In the genomic region with DNA sequence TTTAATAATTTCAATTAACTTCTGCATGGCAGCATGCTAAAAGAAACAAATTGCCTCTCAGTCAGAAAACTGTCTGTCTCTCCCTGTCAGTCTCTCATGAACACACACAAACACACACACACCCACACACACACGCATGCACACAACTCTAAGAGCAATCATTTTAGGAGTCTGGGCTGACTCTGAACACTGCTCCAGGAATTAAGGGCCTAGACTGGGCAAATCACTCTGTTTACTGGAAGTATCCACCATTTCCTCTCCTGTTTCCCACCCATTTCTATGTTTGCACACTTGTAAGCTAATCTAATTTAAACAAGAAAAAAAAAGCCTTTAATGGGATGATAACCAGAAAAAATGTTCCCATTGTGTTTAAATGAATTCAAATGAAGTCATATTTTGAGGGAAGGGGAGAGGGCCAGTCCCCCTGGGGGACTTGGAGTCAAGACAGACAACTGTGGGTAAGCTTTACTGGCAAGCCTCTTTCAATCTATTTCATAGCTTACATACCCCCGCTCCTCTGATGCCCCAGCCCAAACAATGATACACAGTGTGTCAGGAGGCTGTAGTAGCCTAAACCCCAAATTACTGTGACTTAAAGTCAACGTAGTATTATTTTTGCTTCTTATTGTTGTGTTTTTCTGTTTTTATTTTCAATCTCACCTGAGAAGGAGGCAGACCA, we compare ENCODE assay signal across 19 cellular contexts.
"Had no signal": no experiment of that assay in that cellular context is flagged by ENCODE, and none has a peak within 500 bp of the region (broad histone marks: within the 10 kb centered on the region; RNA-seq: fewer than 3 reads in every experiment).

No MANE protein-coding gene starts in this region.

- H3K36me3 Mint-ChIP-seq: activated naive CD4-positive, alpha-beta T cell treated with anti-CD3 and anti-CD28 coated beads, Interleukin-2, amount 10 ng/mL, durations not matched to agents 7 days and 5 days; naive B cell had no signal

- H3K27me3 Mint-ChIP-seq: activated CD4-positive, alpha-beta memory T cell treated with anti-CD3 and anti-CD28 coated beads, Interleukin-2, amount 10 ng/mL, durations not matched to agents 7 days and 5 days; activated CD4-positive, alpha-beta T cell treated with anti-CD3 and anti-CD28 coated beads, Interleukin-2, amount 10 ng/mL, durations not matched to agents 24 days and 14 days; activated naive CD4-positive, alpha-beta T cell treated with anti-CD3 and anti-CD28 coated beads, Interleukin-2, amount 10 ng/mL, durations not matched to agents 7 days and 5 days; stimulated activated naive CD8-positive, alpha-beta T cell treated with anti-CD3 and anti-CD28 coated beads, Interleukin-15, amount 100 ng/mL, for 72 hours had no signal

- H3K27me3 ChIP-seq: esophagus muscularis mucosa, gastrocnemius medialis, ovary, tibial artery, uterus had no signal

- H3K36me3 ChIP-seq: esophagus muscularis mucosa, gastrocnemius medialis, ovary, tibial artery, uterus had no signal

- H3K4me3 ChIP-seq: coronary artery, esophagus muscularis mucosa, gastrocnemius medialis, ovary, tibial artery, uterus had no signal

- H3K9me3 ChIP-seq: esophagus muscularis mucosa, gastrocnemius medialis, ovary, tibial artery, uterus had no signal

- H3K27ac Mint-ChIP-seq: activated CD4-positive, alpha-beta memory T cell treated with anti-CD3 and anti-CD28 coated beads, Interleukin-2, amount 10 ng/mL, durations not matched to agents 7 days and 5 days; activated CD4-positive, alpha-beta T cell treated with anti-CD3 and anti-CD28 coated beads, Interleukin-2, amount 10 ng/mL, durations not matched to agents 24 days and 14 days; activated naive CD4-positive, alpha-beta T cell treated with anti-CD3 and anti-CD28 coated beads, Interleukin-2, amount 10 ng/mL, durations not matched to agents 7 days and 5 days; stimulated activated naive CD8-positive, alpha-beta T cell treated with anti-CD3 and anti-CD28 coated beads, Interleukin-15, amount 100 ng/mL, for 72 hours had no signal

- H3K27ac ChIP-seq: coronary artery, esophagus muscularis mucosa, gastrocnemius medialis, ovary, tibial artery, uterus had no signal

- ATAC-seq: gastrocnemius medialis; left ventricle myocardium superior; stimulated activated naive CD8-positive, alpha-beta T cell treated with anti-CD3 and anti-CD28 coated beads, Interleukin-15, amount 100 ng/mL, for 72 hours had no signal

- H3K4me1 Mint-ChIP-seq: activated CD4-positive, alpha-beta memory T cell treated with anti-CD3 and anti-CD28 coated beads, Interleukin-2, amount 10 ng/mL, durations not matched to agents 7 days and 5 days; activated CD4-positive, alpha-beta T cell treated with anti-CD3 and anti-CD28 coated beads, Interleukin-2, amount 10 ng/mL, durations not matched to agents 24 days and 14 days; activated naive CD4-positive, alpha-beta T cell treated with anti-CD3 and anti-CD28 coated beads, Interleukin-2, amount 10 ng/mL, durations not matched to agents 7 days and 5 days; naive B cell; stimulated activated naive CD8-positive, alpha-beta T cell treated with anti-CD3 and anti-CD28 coated beads, Interleukin-15, amount 100 ng/mL, for 72 hours had no signal

- H3K4me1 ChIP-seq: esophagus muscularis mucosa, gastrocnemius medialis, tibial artery, uterus had no signal

- H3K4me3 Mint-ChIP-seq: activated CD4-positive, alpha-beta memory T cell treated with anti-CD3 and anti-CD28 coated beads, Interleukin-2, amount 10 ng/mL, durations not matched to agents 7 days and 5 days; activated CD4-positive, alpha-beta T cell treated with anti-CD3 and anti-CD28 coated beads, Interleukin-2, amount 10 ng/mL, durations not matched to agents 24 days and 14 days; activated naive CD4-positive, alpha-beta T cell treated with anti-CD3 and anti-CD28 coated beads, Interleukin-2, amount 10 ng/mL, durations not matched to agents 7 days and 5 days; naive B cell; stimulated activated naive CD8-positive, alpha-beta T cell treated with anti-CD3 and anti-CD28 coated beads, Interleukin-15, amount 100 ng/mL, for 72 hours had no signal

- H3K9me3 Mint-ChIP-seq: naive B cell had no signal

- DNase-seq: activated CD4-positive, alpha-beta memory T cell treated with anti-CD3 and anti-CD28 coated beads, Interleukin-2, amount 10 ng/mL, durations not matched to agents 7 days and 5 days; activated CD4-positive, alpha-beta T cell treated with anti-CD3 and anti-CD28 coated beads, Interleukin-2, amount 10 ng/mL, durations not matched to agents 24 days and 14 days; activated effector memory CD4-positive, alpha-beta T cell treated with anti-CD3 and anti-CD28 coated beads, Interleukin-2, amount 50 U/mL, for 16 hours; activated naive CD4-positive, alpha-beta T cell treated with anti-CD3 and anti-CD28 coated beads, Interleukin-2, amount 10 ng/mL, durations not matched to agents 7 days and 5 days; amygdala; cerebellar nuclear complex; gastrocnemius medialis; hypothalamus; left ventricle myocardium superior; mesendoderm; naive B cell; ovary; right cardiac atrium; stimulated activated CD4-positive, alpha-beta T cell treated with anti-CD3 and anti-CD28 coated beads, Interleukin-12 subunit alpha, Interleukin-12 subunit beta, amount 100 ng/mL, for 4 hours; stimulated activated naive CD8-positive, alpha-beta T cell treated with anti-CD3 and anti-CD28 coated beads, Interleukin-15, amount 100 ng/mL, for 72 hours; tibial artery; uterus had no signal
